15 cellular contexts compared by ENCODE assay signal in genomic region chr12:49832836-49833421, GRCh38. TPM values are rescaled to one million over a fixed set of nuclear protein-coding genes. Genes with fewer than 3 reads are reported as not detected.
DNase-seq lines count a peak whose midpoint lies in the region; TF ChIP-seq lines count a peak whose summit lies in the region.
"Had no signal": no experiment of that assay in that cellular context is flagged by ENCODE, and none has a peak within 500 bp of the region (broad histone marks: within the 10 kb centered on the region; RNA-seq: fewer than 3 reads in every experiment).

No MANE protein-coding gene starts in this region.

- DNase-seq in ELR (ENCODE audit: low read depth) (peak; percentile 72), NCI-H460 (ENCODE audit: extremely low read depth, low read depth) (peak; percentile 72), cardiac fibroblast (ENCODE audit: low read depth in 2 of 2) (peak; percentile 68 to 70), osteoblast (ENCODE audit: insufficient read length, low spot score, missing footprints) (no peak), DMS79 (lab: John Stamatoyannopoulos, UW) (no peak), SKM-1 treated with dmso at 0.1 percent for 144 hours (lab: John Stamatoyannopoulos, UW; ENCODE audit: unreplicated experiment) (no peak), NCI-H1694 (lab: John Stamatoyannopoulos, UW) (no peak)
- DNase-seq: brain microvascular endothelial cell, endodermal cell, lower lobe of right lung, small intestine had no signal

- peak overlapping the region; percentile 50 for H3K4me2 ChIP-seq in osteoblast (ENCODE audit: insufficient read depth, low read length)

- H4K20me1 ChIP-seq in osteoblast (ENCODE audit: insufficient read depth, low read length), result no peaks in the 10 kb centered on the region

- no peaks in the 10 kb centered on the region for H3K27me3 ChIP-seq in osteoblast (ENCODE audit: insufficient read depth, low read length)
- H3K27me3 ChIP-seq: brain microvascular endothelial cell, suprapubic skin had no signal

- no peak for TF ChIP-seq CTCF in cardiac fibroblast (IDR thresholded peaks at IDR 0.05; ENCODE audit: low read depth, low read length)
- TF ChIP-seq CTCF in osteoblast (IDR thresholded peaks at IDR 0.05; ENCODE audit: extremely low read depth, low read depth, low read length), result no peak

- no peaks in the 10 kb centered on the region for H3K36me3 ChIP-seq in osteoblast (ENCODE audit: insufficient read depth, low read length)
- H3K36me3 ChIP-seq: brain microvascular endothelial cell, lower lobe of right lung, neutrophil, suprapubic skin had no signal

- H3K79me2 ChIP-seq in osteoblast (ENCODE audit: insufficient read depth, low read length), result no peaks in the 10 kb centered on the region

- peaks cover 13% of the 10 kb centered on the region for H3K4me1 ChIP-seq in osteoblast (ENCODE audit: insufficient read depth, low read length)

- H3K27ac ChIP-seq in osteoblast (ENCODE audit: low read depth, low read length), result no peak overlapping the region
- H3K27ac ChIP-seq: brain microvascular endothelial cell, HL-60, lower lobe of right lung, neutrophil, suprapubic skin had no signal

- H3K4me3 ChIP-seq in cardiac fibroblast (replicated peaks in 1 of 2; ENCODE audit: low read depth in 2 of 2, low read length in 2 of 2) (no peak overlapping the region), osteoblast (ENCODE audit: insufficient read depth, low read length) (no peak overlapping the region)
- H3K4me3 ChIP-seq: GM12878, lower lobe of right lung, suprapubic skin had no signal

- H2AFZ ChIP-seq in osteoblast (ENCODE audit: low read length), result peak overlapping the region; percentile 79

- H3K9me3 ChIP-seq in osteoblast (ENCODE audit: low read depth, low read length), result no peaks in the 10 kb centered on the region
- H3K9me3 ChIP-seq: lower lobe of right lung, neutrophil, suprapubic skin had no signal

RNA-seq across cellular contexts. Expression of gene NCKAP5L, which starts 4.7 kb away (rescaled TPM):
- 7.2 and 7.5 TPM in 2 replicates for total RNA-seq in NCI-H460 (2014; rRNA removed; shearing (Covaris generic))
- polyA plus RNA-seq in NCI-H460 (2014; cell fraction: nucleus; rRNA removed), result 3.4 and 5.4 TPM in 2 replicates
- total RNA-seq in osteoblast, result 34.8 and 40.5 TPM in 2 replicates

RNA-seq across cellular contexts. Expression of gene BCDIN3D, which starts 10.0 kb away (rescaled TPM):
- total RNA-seq in NCI-H460 (2014; rRNA removed; shearing (Covaris generic)), result 8.5 and 9.1 TPM in 2 replicates
- 1.1 and 3.1 TPM in 2 replicates for polyA plus RNA-seq in NCI-H460 (2014; cell fraction: nucleus; rRNA removed)
- 4.7 and 5.4 TPM in 2 replicates for total RNA-seq in osteoblast

Comparison
In these comparisons a context has a peak if more than half of its experiments do, and no peak if none do; other contexts are left out.
1. DNase-seq: peak in ELR (single experiment), NCI-H460 (single experiment) and cardiac fibroblast (2 of 2); none in osteoblast (single experiment), DMS79 (single experiment), SKM-1 treated with dmso at 0.1 percent for 144 hours (single experiment) and NCI-H1694 (single experiment).